Comparison of ENCODE assay signal across 9 cellular contexts in genomic region chr13:79404985-79405384, GRCh38. TPM values are rescaled to one million over a fixed set of nuclear protein-coding genes. Genes with fewer than 3 reads are reported as not detected.
DNase-seq lines count a peak whose midpoint lies in the region; ATAC-seq and TF ChIP-seq lines count a peak whose summit lies in the region.
"Had no signal": no experiment of that assay in that cellular context is flagged by ENCODE, and none has a peak within 500 bp of the region (broad histone marks: within the 10 kb centered on the region; RNA-seq: fewer than 3 reads in every experiment).

No MANE protein-coding gene starts in this region.

- ATAC-seq in left lung: no peak
- ATAC-seq in upper lobe of right lung: no peak
- ATAC-seq in HG03432 (IDR thresholded peaks at IDR 0.05; ENCODE audit: unreplicated experiment): no peak

- peaks cover 0 to 3% of the 10 kb centered on the region in 2 donors for H3K36me3 ChIP-seq in left lung
- H3K36me3 ChIP-seq in upper lobe of right lung: no peaks in the 10 kb centered on the region

- H3K9me3 ChIP-seq in left lung (no peaks in the 10 kb centered on the region), upper lobe of right lung (no peaks in the 10 kb centered on the region)

- CTCF ChIA-PET in activated naive CD4-positive, alpha-beta T cell treated with anti-CD3 and anti-CD28 coated beads for 36 hours (lab: Charles Lee): interaction anchor here (0.6 to 4.3 kb wide), 4 partner anchors 13 to 139 kb away, joined by 4 to 13 read pairs (median 4); no protein-coding TSS in a partner anchor

- intact Hi-C loops in activated naive CD4-positive, alpha-beta T cell treated with anti-CD3 and anti-CD28 coated beads for 36 hours (cut with micrococcal nuclease): loop anchor here (5.0 kb wide), 1 partner anchor 642 kb away; no protein-coding TSS in a partner anchor
- intact Hi-C loops in left lung (cut with DNase I): no loop called here
- intact Hi-C loops in upper lobe of right lung (cut with DNase I): no loop called here

- peaks cover 24% of the 10 kb centered on the region for H3K36me3 Mint-ChIP-seq in activated naive CD4-positive, alpha-beta T cell treated with anti-CD3 and anti-CD28 coated beads for 36 hours (ENCODE audit: low read depth)

- no peaks in the 10 kb centered on the region for H3K9me3 Mint-ChIP-seq in activated naive CD4-positive, alpha-beta T cell treated with anti-CD3 and anti-CD28 coated beads for 36 hours

- peaks cover 52% of the 10 kb centered on the region for H3K4me1 Mint-ChIP-seq in activated naive CD4-positive, alpha-beta T cell treated with anti-CD3 and anti-CD28 coated beads for 36 hours (ENCODE audit: low read depth)

- H3K27ac Mint-ChIP-seq in activated naive CD4-positive, alpha-beta T cell treated with anti-CD3 and anti-CD28 coated beads for 36 hours: no peak overlapping the region
- H3K27ac Mint-ChIP-seq: activated naive CD8-positive, alpha-beta T cell had no signal

- no peaks in the 10 kb centered on the region for H3K27me3 ChIP-seq in left lung
- H3K27me3 ChIP-seq in upper lobe of right lung: no peaks in the 10 kb centered on the region

- no peaks in the 10 kb centered on the region for H3K27me3 Mint-ChIP-seq in activated naive CD4-positive, alpha-beta T cell treated with anti-CD3 and anti-CD28 coated beads for 36 hours (ENCODE audit: low read depth)
- H3K27me3 Mint-ChIP-seq: activated naive CD8-positive, alpha-beta T cell had no signal

- peak; percentile 62 for DNase-seq in activated naive CD4-positive, alpha-beta T cell treated with anti-CD3 and anti-CD28 coated beads for 36 hours
- no peak for DNase-seq in activated naive CD4-positive, alpha-beta T cell (lab: John Stamatoyannopoulos, UW)
- DNase-seq in SW480 (ENCODE audit: low spot score) (peak; percentile 51), left lung (no peak), upper lobe of right lung (no peak), NCI-H774 (lab: John Stamatoyannopoulos, UW) (no peak)
- no peak for DNase-seq in effector CD4-positive, alpha-beta T cell

- H3K4me3 ChIP-seq in left lung (peak overlapping the region; percentile 85 to 88), upper lobe of right lung (peak overlapping the region; percentile 74)

- H3K27ac ChIP-seq in left lung (peak overlapping the region in 1 of 2 donors; percentile 95), upper lobe of right lung (peak overlapping the region; percentile 96)

- TF ChIP-seq CTCF in left lung (IDR thresholded peaks at IDR 0.05) (no peak), upper lobe of right lung (IDR thresholded peaks at IDR 0.05) (no peak)

- H3K4me1 ChIP-seq in left lung (peaks cover 37 to 56% of the 10 kb centered on the region in 2 donors), upper lobe of right lung (peaks cover 25% of the 10 kb centered on the region)

- no peak overlapping the region for H3K4me3 Mint-ChIP-seq in activated naive CD4-positive, alpha-beta T cell treated with anti-CD3 and anti-CD28 coated beads for 36 hours
- H3K4me3 Mint-ChIP-seq: activated naive CD8-positive, alpha-beta T cell had no signal

RNA-seq across cellular contexts. Expression of gene RBM26, which starts 1.1 kb away (rescaled TPM):
- 10 to 100 TPM; 44.4 to 44.7 TPM for total RNA-seq in activated naive CD4-positive, alpha-beta T cell treated with anti-CD3 and anti-CD28 coated beads for 36 hours
- total RNA-seq in left lung: 10 to 100 TPM; 29.0 to 39.5 TPM
- 42.0 TPM for total RNA-seq in upper lobe of right lung

Comparison
In these comparisons a context has a peak if more than half of its experiments do, and no peak if none do; other contexts are left out.
1. DNase-seq: peak in activated naive CD4-positive, alpha-beta T cell treated with anti-CD3 and anti-CD28 coated beads for 36 hours (single experiment) and SW480 (single experiment); none in activated naive CD4-positive, alpha-beta T cell (0 of 4), left lung (0 of 2), upper lobe of right lung (single experiment), NCI-H774 (single experiment) and effector CD4-positive, alpha-beta T cell (single experiment).